In the genomic region with DNA sequence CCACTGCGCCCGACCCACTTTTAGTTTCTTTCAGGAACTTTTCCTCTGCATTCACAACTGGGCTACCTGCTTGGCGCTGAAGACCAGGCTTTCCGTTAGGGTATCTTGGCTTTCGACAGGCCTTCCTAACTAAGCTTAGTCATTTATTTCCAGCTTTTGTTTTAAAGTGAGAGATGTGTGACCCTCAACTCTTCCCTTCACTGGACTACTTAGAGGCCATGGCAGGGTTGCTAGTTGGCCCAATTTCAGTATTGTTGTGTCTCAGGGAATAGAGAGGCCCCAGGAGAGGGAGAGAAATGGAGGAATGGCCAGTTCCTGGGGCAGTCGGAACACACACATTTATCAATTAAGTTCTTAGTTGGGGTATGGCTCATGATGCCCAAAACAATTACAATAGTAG, we compare ENCODE assay signal across 17 cellular contexts.
"Had no signal": no experiment of that assay in that cellular context is flagged by ENCODE, and none has a peak within 500 bp of the region (broad histone marks: within the 10 kb centered on the region; RNA-seq: fewer than 3 reads in every experiment).

No MANE protein-coding gene starts in this region.

- H3K4me1 ChIP-seq: transverse colon had no signal

- H3K27me3 ChIP-seq: transverse colon had no signal

- ATAC-seq: activated CD4-positive, CD25-positive, alpha-beta regulatory T cell treated with anti-CD3 and anti-CD28 coated beads, Interleukin-2, amount 50 U/mL, for 24 hours; activated T-helper 17 cell treated with anti-CD3 and anti-CD28 coated beads, Interleukin-2, amount 50 U/mL, for 72 hours had no signal

- H3K27ac Mint-ChIP-seq: activated T-helper 17 cell treated with anti-CD3 and anti-CD28 coated beads, Interleukin-2, amount 50 U/mL, for 72 hours had no signal

- H3K36me3 ChIP-seq: transverse colon had no signal

- H3K27me3 Mint-ChIP-seq: activated T-helper 17 cell treated with anti-CD3 and anti-CD28 coated beads, Interleukin-2, amount 50 U/mL, for 72 hours had no signal

- DNase-seq: activated CD4-positive, alpha-beta T cell treated with anti-CD3 and anti-CD28 coated beads, Interleukin-2, amount 50 U/mL, for 1 hour; activated naive CD4-positive, alpha-beta T cell treated with Interleukin-2 at 50 U/mL for 16 hours; activated T-cell treated with anti-CD3 and anti-CD28 coated beads for 4 hours; aorta; head of caudate nucleus; left cardiac atrium; small intestine; stimulated activated CD4-positive, alpha-beta T cell treated with anti-CD3 and anti-CD28 coated beads, Interleukin-4, amount 100 ng/mL, for 4 hours; stimulated activated CD8-positive, alpha-beta memory T cell treated with anti-CD3 and anti-CD28 coated beads, Interleukin-4, amount 100 ng/mL, for 48 hours; stimulated activated naive CD4-positive, alpha-beta T cell treated with Interleukin-2 at 50 U/mL for 16 hours; T-helper 1 cell; transverse colon had no signal

- H3K9me3 Mint-ChIP-seq: activated T-helper 17 cell treated with anti-CD3 and anti-CD28 coated beads, Interleukin-2, amount 50 U/mL, for 72 hours had no signal

- H3K4me3 Mint-ChIP-seq: activated T-helper 17 cell treated with anti-CD3 and anti-CD28 coated beads, Interleukin-2, amount 50 U/mL, for 72 hours; neural crest cell had no signal

- H3K27ac ChIP-seq: SK-N-MC, transverse colon had no signal

- H3K9me3 ChIP-seq: transverse colon had no signal

- FAIRE-seq: small intestine had no signal

- H3K4me3 ChIP-seq: lung, SK-N-MC, transverse colon had no signal
